In genomic region chr18:12328179-12328823, GRCh38 we compare ENCODE assay signal across 12 cellular contexts. TPM values are rescaled to one million over a fixed set of nuclear protein-coding genes. Genes with fewer than 3 reads are reported as not detected.
DNase-seq lines count a peak whose midpoint lies in the region; TF ChIP-seq lines count a peak whose summit lies in the region.
"Had no signal": no experiment of that assay in that cellular context is flagged by ENCODE, and none has a peak within 500 bp of the region (broad histone marks: within the 10 kb centered on the region; RNA-seq: fewer than 3 reads in every experiment).

No MANE protein-coding gene starts in this region.

- CTCF ChIA-PET in MCF 10A (lab: Yijun Ruan, JAX) (interaction anchor here (0.6 to 2.3 kb wide), 16 partner anchors 8 to 256 kb away, joined by 3 to 21 read pairs (median 5); no protein-coding TSS in a partner anchor), OCI-LY7 (lab: Charles Lee; ENCODE audit: unreplicated experiment) (interaction anchor here (0.5 to 1.7 kb wide), 3 partner anchors 10 to 49 kb away, joined by 4 to 6 read pairs (median 5); no protein-coding TSS in a partner anchor)

- no peaks in the 10 kb centered on the region for H3K9me2 ChIP-seq in OCI-LY7 (ENCODE audit: insufficient read depth, low read length)

- no peaks in the 10 kb centered on the region for H3K79me2 ChIP-seq in OCI-LY7 (ENCODE audit: insufficient read depth, low read depth, low read length)

- intact Hi-C loops in MCF 10A (cut with micrococcal nuclease): no loop called here
- intact Hi-C loops in breast epithelium (cut with DNase I; ENCODE audit: low total_unique reads): no loop called here
- intact Hi-C loops in OCI-LY7 (cut with micrococcal nuclease; ENCODE audit: unreplicated experiment): no loop called here
- intact Hi-C loops in cardiac septum (cut with DNase I): loop anchor here (5.0 kb wide), 1 partner anchor 44 kb away; no protein-coding TSS in a partner anchor

- H3K4me1 Mint-ChIP-seq in MCF 10A (ENCODE audit: insufficient read depth, unreplicated experiment): no peaks in the 10 kb centered on the region
- no peaks in the 10 kb centered on the region for H3K4me1 Mint-ChIP-seq in type B pancreatic cell (ENCODE audit: unreplicated experiment)
- H3K4me1 Mint-ChIP-seq: memory B cell had no signal

- peaks cover 11% of the 10 kb centered on the region for H3K36me3 ChIP-seq in breast epithelium
- H3K36me3 ChIP-seq in OCI-LY7 (ENCODE audit: insufficient read depth, low read length): peaks cover 67% of the 10 kb centered on the region

- H3K27me3 Mint-ChIP-seq in MCF 10A (ENCODE audit: insufficient read depth, unreplicated experiment) (no peaks in the 10 kb centered on the region), type B pancreatic cell (no peaks in the 10 kb centered on the region)
- H3K27me3 Mint-ChIP-seq: activated naive CD8-positive, alpha-beta T cell; memory B cell had no signal

- TF ChIP-seq POLR2A in breast epithelium (IDR thresholded peaks at IDR 0.05): no peak

- no peak overlapping the region for H2AFZ ChIP-seq in OCI-LY7 (ENCODE audit: low read length)

- BruUV-seq in MCF 10A (replicated peaks; lab: Mats Ljungman, UMichigan) (TSS peak; percentile 1), OCI-LY7 (replicated peaks; lab: Mats Ljungman, UMichigan) (no TSS peak)

- H3K4me3 Mint-ChIP-seq in MCF 10A (ENCODE audit: unreplicated experiment): no peak overlapping the region
- H3K4me3 Mint-ChIP-seq in type B pancreatic cell: no peak overlapping the region
- H3K4me3 Mint-ChIP-seq: activated naive CD8-positive, alpha-beta T cell; memory B cell had no signal

- no peak overlapping the region for H3K4me3 ChIP-seq in breast epithelium
- H3K4me3 ChIP-seq in OCI-LY7 (ENCODE audit: low read depth, low read length, poor library complexity, severe bottlenecking): no peak overlapping the region
- H3K4me3 ChIP-seq: pancreas, tibial artery had no signal

- H4K20me1 ChIP-seq in OCI-LY7 (ENCODE audit: insufficient read depth, low read length): no peaks in the 10 kb centered on the region

- peak overlapping the region; percentile 35 for H3K27ac Mint-ChIP-seq in MCF 10A (ENCODE audit: low read depth, unreplicated experiment)
- no peak overlapping the region for H3K27ac Mint-ChIP-seq in type B pancreatic cell
- H3K27ac Mint-ChIP-seq: activated naive CD8-positive, alpha-beta T cell; memory B cell had no signal

- H3K9me3 Mint-ChIP-seq in MCF 10A (ENCODE audit: unreplicated experiment): no peaks in the 10 kb centered on the region
- no peaks in the 10 kb centered on the region for H3K9me3 Mint-ChIP-seq in type B pancreatic cell
- H3K9me3 Mint-ChIP-seq: memory B cell had no signal

- H3K9me3 ChIP-seq in breast epithelium (no peaks in the 10 kb centered on the region), OCI-LY7 (ENCODE audit: low read length) (no peaks in the 10 kb centered on the region)
- H3K9me3 ChIP-seq: pancreas, tibial artery had no signal

- H3K4me2 ChIP-seq in OCI-LY7 (ENCODE audit: low read length): no peak overlapping the region

- POLR2A ChIA-PET in MCF 10A (lab: Yijun Ruan, JAX) (interaction anchor here (0.6 to 2.3 kb wide), 8 partner anchors 9 to 63 kb away, joined by 3 to 9 read pairs (median 4); partner anchors contain the start of gene AFG3L2), OCI-LY7 (lab: Charles Lee) (interaction anchor here (1.0 to 1.1 kb wide), 2 partner anchors 10 to 12 kb away, joined by 3 read pairs; no protein-coding TSS in a partner anchor)

- H3K36me3 Mint-ChIP-seq in MCF 10A (ENCODE audit: insufficient read depth, unreplicated experiment) (peaks cover 81% of the 10 kb centered on the region), type B pancreatic cell (peaks cover 36% of the 10 kb centered on the region)

- H3K4me1 ChIP-seq in breast epithelium (no peaks in the 10 kb centered on the region), OCI-LY7 (ENCODE audit: insufficient read depth, low read length, poor library complexity, severe bottlenecking) (no peaks in the 10 kb centered on the region)
- H3K4me1 ChIP-seq: pancreas had no signal

- no peak for TF ChIP-seq CTCF in MCF 10A (IDR thresholded peaks at IDR 0.05; ENCODE audit: unreplicated experiment)
- TF ChIP-seq CTCF in breast epithelium (IDR thresholded peaks at IDR 0.05): peak in 1 of 3 donors; percentile 1
- peak; percentile 63 for TF ChIP-seq CTCF in OCI-LY7 (conservative IDR thresholded peaks at IDR 0.05; ENCODE audit: low read length)
- peak; percentile 18 for TF ChIP-seq CTCF in type B pancreatic cell (conservative IDR thresholded peaks at IDR 0.05)

- H3K27ac ChIP-seq in breast epithelium (no peak overlapping the region), OCI-LY7 (ENCODE audit: low read depth, low read length, poor library complexity, severe bottlenecking) (no peak overlapping the region)
- H3K27ac ChIP-seq: pancreas had no signal

- no peak for DNase-seq in MCF 10A (ENCODE audit: unreplicated experiment)
- no peak for DNase-seq in breast epithelium (ENCODE audit: low spot score in 2 of 2)
- no peak for DNase-seq in OCI-LY7 (ENCODE audit: low spot score)
- DNase-seq in cardiac septum (ENCODE audit: low spot score): peak; percentile 49
- no peak for DNase-seq in type B pancreatic cell (ENCODE audit: extremely low spot score, unreplicated experiment)
- DNase-seq in inferior parietal cortex (ENCODE audit: extremely low spot score): no peak
- DNase-seq in iPS-NIHi11 (ENCODE audit: low spot score): no peak
- no peak for DNase-seq in OCI-M2 (lab: John Stamatoyannopoulos, UW; ENCODE audit: unreplicated experiment)

- no peaks in the 10 kb centered on the region for H3K27me3 ChIP-seq in breast epithelium
- H3K27me3 ChIP-seq: pancreas, tibial artery had no signal

RNA-seq across cellular contexts. Expression of gene TUBB6, which starts 20.3 kb away (rescaled TPM):
- total RNA-seq in MCF 10A (2022) (141 and 167 TPM in 2 replicates), breast epithelium (100 to 1,000 TPM; 197 to 316 (median 302) TPM), OCI-LY7 (2022) (not detected in 2 replicates), cardiac septum (155 TPM), type B pancreatic cell (ENCODE audit: low replicate concordance) (56.5 and 83.8 TPM in 2 replicates)
- total RNA-seq in OCI-LY7 (2014; rRNA removed; shearing (Covaris generic)): not detected in 2 replicates

RNA-seq across cellular contexts. Expression of gene AFG3L2, which starts 48.7 kb away (rescaled TPM):
- total RNA-seq in MCF 10A (2022): 56.7 and 77.2 TPM in 2 replicates
- total RNA-seq in breast epithelium: 10 to 100 TPM; 37.0 to 43.5 (median 42.7) TPM
- total RNA-seq in OCI-LY7 (2014; rRNA removed; shearing (Covaris generic)): 44.8 and 49.2 TPM in 2 replicates
- total RNA-seq in OCI-LY7 (2022): 61.3 and 72.7 TPM in 2 replicates
- 110 TPM for total RNA-seq in cardiac septum
- total RNA-seq in type B pancreatic cell (ENCODE audit: low replicate concordance): 56.0 and 62.6 TPM in 2 replicates

Comparison
In these comparisons a context has a peak if more than half of its experiments do, and no peak if none do; other contexts are left out.
1. RNA of gene TUBB6, which starts 20.3 kb away (total RNA-seq): 197 to 316 TPM in breast epithelium, 141 to 167 TPM in MCF 10A, 155 TPM in cardiac septum (single experiment) and 56.5 to 83.8 TPM in type B pancreatic cell; not detected in OCI-LY7; every median in the first group is over 10 times any median in the second.